11 cellular contexts compared by ENCODE assay signal in the genomic region with DNA sequence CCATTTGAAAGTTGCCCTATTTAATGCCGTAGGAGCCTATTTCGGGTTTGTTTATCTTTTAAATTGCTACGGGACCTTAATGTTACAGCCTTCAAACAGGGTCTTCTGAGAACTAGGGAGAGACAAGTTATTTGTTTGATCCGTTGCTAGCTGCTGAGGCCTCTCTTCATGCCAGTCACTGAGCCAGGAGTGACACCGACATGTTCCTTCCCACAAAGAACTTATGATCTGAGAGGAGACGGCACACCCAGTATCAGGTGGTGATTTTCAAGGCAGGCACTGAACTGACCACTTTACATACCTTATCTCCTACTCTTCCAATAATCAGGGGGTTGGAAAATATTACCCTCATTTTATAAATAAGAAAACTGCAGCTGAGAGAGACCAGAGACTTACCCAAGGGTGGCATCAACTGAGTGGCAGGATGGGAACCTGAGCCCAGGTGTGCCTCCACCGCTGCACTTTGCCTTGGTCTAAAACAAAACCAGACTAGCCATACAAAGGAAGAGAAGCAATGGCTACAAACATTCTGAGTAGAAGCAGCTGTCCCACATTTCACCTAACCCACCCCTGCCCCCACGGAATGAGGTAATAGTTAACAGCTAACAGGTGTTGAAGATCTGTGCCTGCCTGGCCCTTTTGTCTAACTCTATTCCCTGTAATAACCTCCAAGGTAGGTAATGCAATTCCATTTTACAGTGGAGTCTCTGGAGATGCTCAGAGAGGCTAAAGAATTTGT. TPM values are rescaled to one million over a fixed set of nuclear protein-coding genes. Genes with fewer than 3 reads are reported as not detected.
DNase-seq lines count a peak whose midpoint lies in the region; ATAC-seq and TF ChIP-seq lines count a peak whose summit lies in the region.
"Had no signal": no experiment of that assay in that cellular context is flagged by ENCODE, and none has a peak within 500 bp of the region (broad histone marks: within the 10 kb centered on the region; RNA-seq: fewer than 3 reads in every experiment).

No MANE protein-coding gene starts in this region.

- no peaks in the 10 kb centered on the region for H3K36me3 ChIP-seq in left ventricle myocardium inferior
- H3K36me3 ChIP-seq in prostate gland, result no peaks in the 10 kb centered on the region

- H3K4me1 ChIP-seq in left ventricle myocardium inferior, result peaks cover 81% of the 10 kb centered on the region
- peaks cover 5% of the 10 kb centered on the region for H3K4me1 ChIP-seq in prostate gland (replicated peaks)

- intact Hi-C loops in left ventricle myocardium inferior (cut with micrococcal nuclease), result no loop called here
- intact Hi-C loops in prostate gland (cut with DNase I), result loop anchor here (5.0 kb wide), 1 partner anchor 40 kb away; a partner anchor contains a TSS

- H3K27me3 ChIP-seq in left ventricle myocardium inferior (ENCODE audit: low read depth), result no peaks in the 10 kb centered on the region
- no peaks in the 10 kb centered on the region for H3K27me3 ChIP-seq in prostate gland (replicated peaks; ENCODE audit: insufficient read depth)

- H3K4me3 ChIP-seq in left ventricle myocardium inferior (no peak overlapping the region), prostate gland (no peak overlapping the region)

- 59% methylated on average over 8 of the region's 8 CpGs for WGBS in prostate gland

- DNase-seq in DMS 273 (lab: John Stamatoyannopoulos, UW; ENCODE audit: unreplicated experiment) (peak; percentile 77), NCI-H345 (lab: John Stamatoyannopoulos, UW) (peak; percentile 38), left ventricle myocardium inferior (no peak), prostate gland (ENCODE audit: low spot score) (no peak), GM10266 (ENCODE audit: extremely low spot score) (no peak), mesenteric fat pad (ENCODE audit: low spot score) (no peak)
- DNase-seq: AML-193, MM.1S, trophoblast cell had no signal

- H3K9me3 ChIP-seq in left ventricle myocardium inferior (replicated peaks), result no peaks in the 10 kb centered on the region
- H3K9me3 ChIP-seq in prostate gland, result no peaks in the 10 kb centered on the region

- H3K27ac ChIP-seq in left ventricle myocardium inferior (replicated peaks), result peak overlapping the region; percentile 91
- peak overlapping the region; percentile 8 to 62 for H3K27ac ChIP-seq in prostate gland

- TF ChIP-seq CTCF in left ventricle myocardium inferior (IDR thresholded peaks at IDR 0.05; ENCODE audit: borderline replicate concordance) (no peak), prostate gland (IDR thresholded peaks at IDR 0.05) (no peak), GM10266 (IDR thresholded peaks at IDR 0.05; ENCODE audit: control insufficient read depth, insufficient read depth, low read depth, missing control alignments) (no peak)

- TF ChIP-seq POLR2A in prostate gland (IDR thresholded peaks at IDR 0.05), result no peak

- ATAC-seq in GM19395 (IDR thresholded peaks at IDR 0.05; ENCODE audit: unreplicated experiment) (no peak), HG02623 (IDR thresholded peaks at IDR 0.05; ENCODE audit: unreplicated experiment) (no peak)

RNA-seq across cellular contexts. Expression of a gene that starts 40.4 kb away (rescaled TPM):
- total RNA-seq in left ventricle myocardium inferior (236 TPM), prostate gland (10 to 100 TPM; 10.6 to 20.5 TPM), mesenteric fat pad (3.0 TPM)

Comparison
In these comparisons a context has a peak if more than half of its experiments do, and no peak if none do; other contexts are left out.
1. DNase-seq: peak in DMS 273 (single experiment) and NCI-H345 (single experiment); none in left ventricle myocardium inferior (single experiment), prostate gland (single experiment), GM10266 (single experiment) and mesenteric fat pad (single experiment).
2. RNA of a gene that starts 40.4 kb away (total RNA-seq): 236 TPM in left ventricle myocardium inferior (single experiment); 10.6 to 20.5 TPM in prostate gland and 3.0 TPM in mesenteric fat pad (single experiment); every median in the first group is over 10 times any median in the second.